Comparison of ENCODE assay signal across 8 cellular contexts in genomic region chr20:35226126-35226774, GRCh38. TPM values are rescaled to one million over a fixed set of nuclear protein-coding genes. Genes with fewer than 3 reads are reported as not detected.
DNase-seq lines count a peak whose midpoint lies in the region; ATAC-seq and TF ChIP-seq lines count a peak whose summit lies in the region.

TSS of gene MMP24 (plus strand) at chr20:35226690. CDS start at chr20:35226739, 49 bp downstream.

- H3K4me3 ChIP-seq in heart right ventricle (peak within 1 kb of the TSS in 6 of 10 donors; percentile 8 to 36 (median 20)), lower lobe of right lung (peak within 1 kb of the TSS; percentile 27), upper lobe of left lung (peak within 1 kb of the TSS in 3 of 4 donors; percentile 33 to 44 (median 44))

- H3K27me3 ChIP-seq in heart right ventricle = peaks cover 0 to 37% (median 0%) of the 10 kb centered on the region in 7 donors
- no peaks in the 10 kb centered on the region for H3K27me3 ChIP-seq in lower lobe of right lung (ENCODE audit: low read depth)
- H3K27me3 ChIP-seq in upper lobe of left lung = peaks cover 0 to 3% (median 0%) of the 10 kb centered on the region in 4 donors

- no peak within 1 kb of the TSS for H3K27ac Mint-ChIP-seq in activated naive CD8-positive, alpha-beta T cell treated with anti-CD3 and anti-CD28 coated beads, Interleukin-2, amount 10 ng/mL, durations not matched to agents 7 days and 5 days

- intact Hi-C loops in heart right ventricle (cut with DNase I) = no loop called here
- intact Hi-C loops in Right ventricle myocardium superior (cut with DNase I) = no loop called here
- intact Hi-C loops in lower lobe of right lung (cut with DNase I) = no loop called here

- H3K4me1 Mint-ChIP-seq in activated naive CD8-positive, alpha-beta T cell treated with anti-CD3 and anti-CD28 coated beads, Interleukin-2, amount 10 ng/mL, durations not matched to agents 7 days and 5 days = peaks cover 9% of the 10 kb centered on the region

- POLR2A ChIA-PET in activated naive CD8-positive, alpha-beta T cell treated with anti-CD3 and anti-CD28 coated beads, Interleukin-2, amount 10 ng/mL, durations not matched to agents 7 days and 5 days (lab: Charles Lee) = interaction anchor here (1.4 kb wide), 1 partner anchor 26 kb away, joined by 3 read pairs; no protein-coding TSS in a partner anchor

- WGBS in heart right ventricle, 2 donors = 2% methylated on average over 34 to 46 of the region's 53 CpGs
- WGBS in upper lobe of left lung, 2 donors = 2 to 3% methylated on average over 15 to 17 of the region's 53 CpGs

- no peak within 1 kb of the TSS for H3K27ac ChIP-seq in heart right ventricle
- H3K27ac ChIP-seq in lower lobe of right lung = no peak within 1 kb of the TSS
- H3K27ac ChIP-seq in upper lobe of left lung = no peak within 1 kb of the TSS

- peaks cover 0 to 13% (median 6%) of the 10 kb centered on the region in 9 donors for H3K4me1 ChIP-seq in heart right ventricle
- peaks cover 8% of the 10 kb centered on the region for H3K4me1 ChIP-seq in lower lobe of right lung
- peaks cover 10 to 20% (median 13%) of the 10 kb centered on the region in 4 donors for H3K4me1 ChIP-seq in upper lobe of left lung

- H3K9me3 ChIP-seq in heart right ventricle (no peaks in the 10 kb centered on the region), lower lobe of right lung (no peaks in the 10 kb centered on the region), upper lobe of left lung (no peaks in the 10 kb centered on the region)

- H3K36me3 Mint-ChIP-seq in activated naive CD8-positive, alpha-beta T cell treated with anti-CD3 and anti-CD28 coated beads, Interleukin-2, amount 10 ng/mL, durations not matched to agents 7 days and 5 days = peaks cover 11% of the 10 kb centered on the region

- TF ChIP-seq CTCF in heart right ventricle (IDR thresholded peaks at IDR 0.05) (no peak), lower lobe of right lung (IDR thresholded peaks at IDR 0.05) (no peak), upper lobe of left lung (IDR thresholded peaks at IDR 0.05) (no peak)

- no peak for TF ChIP-seq EP300 in upper lobe of left lung (IDR thresholded peaks at IDR 0.05)

- peaks cover 49% of the 10 kb centered on the region for H3K27me3 Mint-ChIP-seq in activated naive CD8-positive, alpha-beta T cell treated with anti-CD3 and anti-CD28 coated beads, Interleukin-2, amount 10 ng/mL, durations not matched to agents 7 days and 5 days

- no peak for TF ChIP-seq POLR2A in upper lobe of left lung (IDR thresholded peaks at IDR 0.05)

- ATAC-seq in heart right ventricle (no peak), Right ventricle myocardium superior (ENCODE audit: poor library complexity) (no peak), lower lobe of right lung (peak; percentile 14 to 35), upper lobe of left lung (ENCODE audit: low FRiP score in 2 of 2) (no peak), GM21786 (IDR thresholded peaks at IDR 0.05; ENCODE audit: unreplicated experiment) (no peak)
- ATAC-seq in activated naive CD8-positive, alpha-beta T cell treated with anti-CD3 and anti-CD28 coated beads, Interleukin-2, amount 10 ng/mL, durations not matched to agents 7 days and 5 days (ENCODE audit: low read depth) = no peak

- DNase-seq in heart right ventricle (no peak), Right ventricle myocardium superior (no peak), lower lobe of right lung (no peak), upper lobe of left lung (peak in 1 of 2 donors; percentile 62), GF-D8 (lab: John Stamatoyannopoulos, UW) (no peak), SKM-1 treated with dmso at 0.1 percent for 144 hours (lab: John Stamatoyannopoulos, UW; ENCODE audit: unreplicated experiment) (no peak)
- no peak for DNase-seq in activated naive CD8-positive, alpha-beta T cell treated with anti-CD3 and anti-CD28 coated beads, Interleukin-2, amount 10 ng/mL, durations not matched to agents 7 days and 5 days

- H3K4me3 Mint-ChIP-seq in activated naive CD8-positive, alpha-beta T cell treated with anti-CD3 and anti-CD28 coated beads, Interleukin-2, amount 10 ng/mL, durations not matched to agents 7 days and 5 days = peak within 1 kb of the TSS; percentile 67

- H3K9me3 Mint-ChIP-seq in activated naive CD8-positive, alpha-beta T cell treated with anti-CD3 and anti-CD28 coated beads, Interleukin-2, amount 10 ng/mL, durations not matched to agents 7 days and 5 days = no peaks in the 10 kb centered on the region

- H3K36me3 ChIP-seq in heart right ventricle (peaks cover 0 to 9% (median 0%) of the 10 kb centered on the region in 9 donors), lower lobe of right lung (no peaks in the 10 kb centered on the region), upper lobe of left lung (no peaks in the 10 kb centered on the region)

RNA-seq across cellular contexts. Expression of gene MMP24, which starts in this region (rescaled TPM):
- total RNA-seq in heart right ventricle (1 to 10 TPM in 1 of 10 donors, under 1 TPM in 8, not detected in 1; 0.09 to 1.2 (median 0.35) TPM), Right ventricle myocardium superior (0.13 TPM), lower lobe of right lung (5.3 TPM), upper lobe of left lung (10 to 100 TPM in 5 of 6 donors, 1 to 10 TPM in 1; 7.3 to 25.4 (median 15.6) TPM)
- under 1 TPM; 0.09 to 0.22 TPM for polyA plus RNA-seq in heart right ventricle
- under 1 TPM; 0.08 to 0.20 TPM for total RNA-seq in activated naive CD8-positive, alpha-beta T cell treated with anti-CD3 and anti-CD28 coated beads, Interleukin-2, amount 10 ng/mL, durations not matched to agents 7 days and 5 days

Comparison
In these comparisons a context has a peak if more than half of its experiments do, and no peak if none do; other contexts are left out.
1. ATAC-seq: peak in lower lobe of right lung (2 of 2); none in heart right ventricle (0 of 8), Right ventricle myocardium superior (single experiment), activated naive CD8-positive, alpha-beta T cell treated with anti-CD3 and anti-CD28 coated beads, Interleukin-2, amount 10 ng/mL, durations not matched to agents 7 days and 5 days (single experiment), upper lobe of left lung (0 of 2) and GM21786 (single experiment).
2. Peak in every context shown above with its lines, with median percentiles within 50 percentile points of each other: H3K4me3 ChIP-seq.